Comparison of ENCODE assay signal across 8 cellular contexts in genomic region chr2:197705912-197706838, GRCh38. TPM values are rescaled to one million over a fixed set of nuclear protein-coding genes. Genes with fewer than 3 reads are reported as not detected.
A peak's percentile ranks its signal among the peaks of the same experiment; 100 is the strongest.
DNase-seq lines count a peak whose midpoint lies in the region; ATAC-seq and TF ChIP-seq lines count a peak whose summit lies in the region.

No MANE protein-coding gene starts in this region.

- peak overlapping the region; percentile 75 for H3K4me2 ChIP-seq in GM23338

- TF ChIP-seq CTCF in GM23338 (conservative IDR thresholded peaks at IDR 0.05; ENCODE audit: low read depth in 2 of 2) (no peak), epithelial cell of esophagus (IDR thresholded peaks at IDR 0.05; ENCODE audit: insufficient read depth, low read depth, low read length, missing control alignments) (no peak)

- H3K79me2 ChIP-seq in GM23338 (replicated peaks; ENCODE audit: insufficient read depth): peaks cover 59% of the 10 kb centered on the region

- H3K36me3 Mint-ChIP-seq in GM23338 (ENCODE audit: low read depth) (peaks cover 35% of the 10 kb centered on the region), T-helper 17 cell (ENCODE audit: low read depth) (peaks cover 5% of the 10 kb centered on the region)
- H3K36me3 Mint-ChIP-seq in naive thymus-derived CD8-positive, alpha-beta T cell: peaks cover 0 to 22% (median under 1%) of the 10 kb centered on the region in 3 donors

- no peak overlapping the region for H3K27ac ChIP-seq in GM23338 (ENCODE audit: low read depth)

- no peaks in the 10 kb centered on the region for H3K27me3 ChIP-seq in GM23338 (ENCODE audit: insufficient read depth)

- H3K9me3 Mint-ChIP-seq in GM23338: no peaks in the 10 kb centered on the region; the same call in 2 of the 3 replicates
- H3K9me3 Mint-ChIP-seq in naive thymus-derived CD8-positive, alpha-beta T cell: peaks cover 0 to 3% (median 0%) of the 10 kb centered on the region in 9 donors

- H3K4me1 ChIP-seq in GM23338 (ENCODE audit: insufficient read depth): peaks cover 24% of the 10 kb centered on the region

- POLR2A ChIA-PET in naive thymus-derived CD8-positive, alpha-beta T cell (lab: Charles Lee): interaction anchor here (1.3 to 3.0 kb wide), 8 partner anchors 13 to 907 kb away, joined by 3 to 26 read pairs (median 6); partner anchors contain the start of genes GTF3C3, HSPD1, HSPE1 and MOB4

- ATAC-seq in GM23338: peak; percentile 11
- no peak for ATAC-seq in T-helper 17 cell
- ATAC-seq in naive thymus-derived CD8-positive, alpha-beta T cell: no peak

- no peaks in the 10 kb centered on the region for H3K9me2 ChIP-seq in GM23338 (ENCODE audit: insufficient read depth)

- H3K36me3 ChIP-seq in GM23338 (ENCODE audit: insufficient read depth): no peaks in the 10 kb centered on the region

- peak overlapping the region; percentile 81 for H3K4me3 ChIP-seq in GM23338
- peak overlapping the region; percentile 87 for H3K4me3 ChIP-seq in epithelial cell of esophagus (ENCODE audit: low read length)

- H4K20me1 ChIP-seq in GM23338 (replicated peaks; ENCODE audit: insufficient read depth): peaks cover 33% of the 10 kb centered on the region

- H3K4me1 Mint-ChIP-seq in GM23338: peaks cover 28% of the 10 kb centered on the region
- peaks cover 40% of the 10 kb centered on the region for H3K4me1 Mint-ChIP-seq in T-helper 17 cell
- H3K4me1 Mint-ChIP-seq in naive thymus-derived CD8-positive, alpha-beta T cell: peaks cover 26 to 54% (median 50%) of the 10 kb centered on the region in 4 donors

- H2AFZ ChIP-seq in GM23338: no peak overlapping the region

- peaks cover 14% of the 10 kb centered on the region for H3K27me3 Mint-ChIP-seq in GM23338 (ENCODE audit: insufficient read depth, low read depth, poor library complexity)
- H3K27me3 Mint-ChIP-seq in T-helper 17 cell: peaks cover 3% of the 10 kb centered on the region
- H3K27me3 Mint-ChIP-seq in naive thymus-derived CD8-positive, alpha-beta T cell: peaks cover 0 to 5% (median 1%) of the 10 kb centered on the region in 5 donors

- H3K27ac Mint-ChIP-seq in GM23338 (peak overlapping the region; percentile 73; the same call in 1 of the 2 replicates), T-helper 17 cell (peak overlapping the region; percentile 97)
- peak overlapping the region; percentile 85 to 99 (median 95) for H3K27ac Mint-ChIP-seq in naive thymus-derived CD8-positive, alpha-beta T cell

- H3K4me3 Mint-ChIP-seq in GM23338 (peak overlapping the region; percentile 92), T-helper 17 cell (peak overlapping the region; percentile 96)
- peak overlapping the region; percentile 85 to 95 (median 92) for H3K4me3 Mint-ChIP-seq in naive thymus-derived CD8-positive, alpha-beta T cell

- H3F3A ChIP-seq in GM23338 (replicated peaks; ENCODE audit: low read depth): no peaks in the 10 kb centered on the region

- no peaks in the 10 kb centered on the region for H3K9me3 ChIP-seq in T-helper 17 cell (ENCODE audit: control insufficient read depth, low read length, poor library complexity, severe bottlenecking)

- DNase-seq in AG20443 (ENCODE audit: low spot score): peak; percentile 22
- DNase-seq in GM23338 (ENCODE audit: low spot score): no peak
- DNase-seq in T-helper 17 cell: no peak
- DNase-seq in epithelial cell of esophagus (ENCODE audit: low read depth): peak; percentile 4
- DNase-seq in naive thymus-derived CD8-positive, alpha-beta T cell: peak in 3 of 10 donors; percentile 14 to 57 (median 21)
- DNase-seq in NCI-H146 (lab: John Stamatoyannopoulos, UW): no peak
- DNase-seq in NCI-H524 treated with DMSO at 0.1 percent for 48 hours (lab: John Stamatoyannopoulos, UW): no peak
- no peak for DNase-seq in COR-L47 (lab: John Stamatoyannopoulos, UW)

TF ChIP-seq in GM23338, 12 proteins besides CTCF, POLR2A, EP300 and RAD21 (continues in another document):
- no peak for TF ChIP-seq EZH2phosphoT487 (IDR thresholded peaks at IDR 0.05; ENCODE audit: unreplicated experiment)
- no peak for TF ChIP-seq ZNF462 (CRISPR knock-in tag; IDR thresholded peaks at IDR 0.05)

RNA-seq across cellular contexts. Expression of gene MARS2, which starts 1.0 kb away (rescaled TPM):
- 48.2 and 49.1 TPM in 2 replicates for total RNA-seq in GM23338 (2014; rRNA removed; shearing (Covaris generic))
- polyA plus RNA-seq in GM23338 (2016; fragmentation: Nextera tagmentation; extraction: Ambion mirVana): 11.9 and 13.7 TPM in 2 replicates
- 10 to 100 TPM in 1 of 2 donors, 1 to 10 TPM in 1; 9.0 to 10.5 TPM for total RNA-seq in T-helper 17 cell
- total RNA-seq in naive thymus-derived CD8-positive, alpha-beta T cell: 10 to 100 TPM; 15.7 to 19.3 TPM
- 10 to 100 TPM in 2 of 3 donors, 1 to 10 TPM in 1; 8.4 to 12.7 (median 12.5) TPM for polyA plus RNA-seq in naive thymus-derived CD8-positive, alpha-beta T cell

RNA-seq across cellular contexts. Expression of gene RFTN2, which starts 30.8 kb away (rescaled TPM):
- total RNA-seq in GM23338 (2014; rRNA removed; shearing (Covaris generic)): 0.42 and 1.0 TPM in 2 replicates
- 2.1 and 3.6 TPM in 2 replicates for polyA plus RNA-seq in GM23338 (2016; fragmentation: Nextera tagmentation; extraction: Ambion mirVana)
- total RNA-seq in T-helper 17 cell: under 1 TPM in 1 of 2 donors, not detected in 1; 0.05 TPM
- total RNA-seq in naive thymus-derived CD8-positive, alpha-beta T cell: under 1 TPM; 0.22 to 0.47 TPM
- polyA plus RNA-seq in naive thymus-derived CD8-positive, alpha-beta T cell: under 1 TPM in 1 of 3 donors, not detected in 2; 0.13 TPM

Comparison
In these comparisons a context has a peak if more than half of its experiments do, and no peak if none do; other contexts are left out.
1. DNase-seq: peak in AG20443 (single experiment) and epithelial cell of esophagus (single experiment); none in GM23338 (single experiment), T-helper 17 cell (0 of 3), NCI-H146 (single experiment), NCI-H524 treated with DMSO at 0.1 percent for 48 hours (single experiment) and COR-L47 (single experiment).
2. Peak in every context shown above with its lines, with median percentiles within 50 percentile points of each other: H3K27ac Mint-ChIP-seq and H3K4me3 Mint-ChIP-seq.